ENCODE assay signal across 17 cellular contexts in the genomic region with DNA sequence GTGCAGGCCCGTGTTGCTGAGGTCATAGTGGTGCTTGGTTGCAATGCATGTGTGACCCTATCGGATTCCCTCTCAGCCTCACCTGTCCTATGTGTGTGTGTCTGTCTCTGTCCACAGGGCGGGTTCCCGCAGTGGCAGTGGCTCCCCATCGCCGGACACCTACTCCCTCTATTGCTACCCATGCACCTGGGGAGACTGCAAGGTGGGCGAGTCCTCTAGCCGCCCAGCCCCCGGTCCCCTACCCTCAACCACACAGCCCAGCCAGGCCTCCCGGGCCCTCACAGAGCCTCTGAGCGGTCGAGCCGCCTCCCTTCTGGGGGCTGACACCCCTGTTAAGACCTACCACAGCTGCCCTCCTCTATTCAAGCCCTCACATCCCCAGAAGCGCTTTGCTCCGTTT.
"Had no signal": no experiment of that assay in that cellular context is flagged by ENCODE, and none has a peak within 500 bp of the region (broad histone marks: within the 10 kb centered on the region; RNA-seq: fewer than 3 reads in every experiment).

No MANE protein-coding gene starts in this region.

- H2AFZ ChIP-seq: neural progenitor cell had no signal

- H3K9me3 ChIP-seq: breast epithelium, pancreas, vagina had no signal

- H3K27ac Mint-ChIP-seq: activated naive CD8-positive, alpha-beta T cell treated with anti-CD3 and anti-CD28 coated beads, Interleukin-2, amount 50 U/mL, for 24 hours; neural progenitor cell had no signal

- H3K27ac ChIP-seq: epithelial cell of prostate, neural progenitor cell, pancreas, vagina had no signal

- H3K4me2 ChIP-seq: neural progenitor cell had no signal

- H3K9ac ChIP-seq: neural progenitor cell had no signal

- H3K4me1 ChIP-seq: neural progenitor cell, pancreas had no signal

- H3K27me3 ChIP-seq: breast epithelium, pancreas, vagina had no signal

- H3K4me3 Mint-ChIP-seq: activated naive CD8-positive, alpha-beta T cell treated with anti-CD3 and anti-CD28 coated beads, Interleukin-2, amount 50 U/mL, for 24 hours had no signal

- ATAC-seq: activated naive CD8-positive, alpha-beta T cell treated with anti-CD3 and anti-CD28 coated beads, Interleukin-2, amount 50 U/mL, for 24 hours; effector memory CD8-positive, alpha-beta T cell; pancreas; stimulated activated effector memory CD8-positive, alpha-beta T cell treated with anti-CD3 and anti-CD28 coated beads, Interleukin-12 subunit alpha, Interleukin-12 subunit beta, amount 100 ng/mL, for 72 hours had no signal

- H3K9me3 Mint-ChIP-seq: activated naive CD8-positive, alpha-beta T cell treated with anti-CD3 and anti-CD28 coated beads, Interleukin-2, amount 50 U/mL, for 24 hours; effector memory CD8-positive, alpha-beta T cell; stimulated activated effector memory CD8-positive, alpha-beta T cell treated with anti-CD3 and anti-CD28 coated beads, Interleukin-12 subunit alpha, Interleukin-12 subunit beta, amount 100 ng/mL, for 72 hours had no signal

- H3K36me3 ChIP-seq: breast epithelium, neural progenitor cell had no signal

- DNase-seq: activated CD4-positive, alpha-beta T cell treated with anti-CD3 and anti-CD28 coated beads, Interleukin-2, amount 50 U/mL, for 48 hours; activated gamma-delta T cell treated with Interleukin-2 at 50 U/mL for 16 hours; activated naive CD8-positive, alpha-beta T cell treated with anti-CD3 and anti-CD28 coated beads, Interleukin-2, amount 50 U/mL, for 24 hours; aorta; cerebellar nuclear complex; dermis blood vessel endothelial cell; effector memory CD8-positive, alpha-beta T cell; foreskin melanocyte; mesenchymal stem cell; stimulated activated CD4-positive, alpha-beta T cell treated with anti-CD3 and anti-CD28 coated beads, Interleukin-12 subunit alpha, Interleukin-12 subunit beta, amount 100 ng/mL, for 4 hours; stimulated activated CD4-positive, alpha-beta T cell treated with anti-CD3 and anti-CD28 coated beads, Interleukin-2, amount 100 ng/mL, for 24 hours had no signal

- H3K4me3 ChIP-seq: breast epithelium, neural progenitor cell, pancreas, vagina had no signal
